ENCODE assay signal across 8 cellular contexts in genomic region chr1:15046487-15047165, GRCh38.
DNase-seq lines count a peak whose midpoint lies in the region; ATAC-seq and TF ChIP-seq lines count a peak whose summit lies in the region.

No MANE protein-coding gene starts in this region.

- H3K27ac Mint-ChIP-seq in Calu3 (ENCODE audit: unreplicated experiment): no peak overlapping the region

- DNase-seq in Calu3 (peak; percentile 74), HL-60 (ENCODE audit: low read depth in 1 of 2, low spot score in 1 of 2) (peak; percentile 22 to 52), SJSA1 (ENCODE audit: low read depth in 1 of 2, low spot score in 2 of 2) (peak; percentile 70 to 86), amniotic stem cell (lab: John Stamatoyannopoulos, UW) (peak; percentile 74), left cardiac atrium (peak; percentile 78), putamen (ENCODE audit: low spot score) (peak; percentile 78)

- H3K9me3 Mint-ChIP-seq in Calu3 (ENCODE audit: low read depth, unreplicated experiment): no peaks in the 10 kb centered on the region

- no peaks in the 10 kb centered on the region for H3K9me3 ChIP-seq in SJSA1 (replicated peaks)

- H3K27me3 ChIP-seq in HL-60 (ENCODE audit: insufficient read depth, poor library complexity, severe bottlenecking) (no peaks in the 10 kb centered on the region), SJSA1 (replicated peaks) (no peaks in the 10 kb centered on the region)

- H3K36me3 ChIP-seq in SJSA1: peaks cover 3% of the 10 kb centered on the region

- no peaks in the 10 kb centered on the region for H3K4me1 ChIP-seq in SJSA1 (replicated peaks)

- H3K27ac ChIP-seq in HL-60 (replicated peaks) (no peak overlapping the region), SJSA1 (no peak overlapping the region)

- no peak overlapping the region for H3K4me3 ChIP-seq in HL-60 (replicated peaks; ENCODE audit: insufficient read depth, low read length)
- no peak overlapping the region for H3K4me3 ChIP-seq in SJSA1

- H3K4me3 Mint-ChIP-seq in Calu3 (ENCODE audit: low read depth, unreplicated experiment): no peak overlapping the region

- no peaks in the 10 kb centered on the region for H3K36me3 Mint-ChIP-seq in Calu3 (ENCODE audit: insufficient read depth, unreplicated experiment)

- H3K27me3 Mint-ChIP-seq in Calu3 (ENCODE audit: unreplicated experiment): no peaks in the 10 kb centered on the region

- CTCF ChIA-PET in Calu3 (lab: Charles Lee): interaction anchor here (0.5 to 0.7 kb wide), 2 partner anchors 24 to 545 kb away, joined by 3 to 4 read pairs; no protein-coding TSS in a partner anchor

- TF ChIP-seq CTCF in Calu3 (IDR thresholded peaks at IDR 0.05; ENCODE audit: unreplicated experiment) (peak; percentile 87), HL-60 (IDR thresholded peaks at IDR 0.05; ENCODE audit: insufficient read depth, low read length) (peak; percentile 78)

- BruUV-seq in Calu3 (replicated peaks; lab: Mats Ljungman, UMichigan): no TSS peak

- intact Hi-C loops in Calu3 (cut with micrococcal nuclease; ENCODE audit: unreplicated experiment) (loop anchor here (10.0 kb wide), 1 partner anchor 192 kb away; no protein-coding TSS in a partner anchor), left cardiac atrium (cut with DNase I) (loop anchor here in 1 of 2 donors (10.0 kb wide), 2 partner anchors 932 to 1082 kb away; no protein-coding TSS in a partner anchor)

- no peaks in the 10 kb centered on the region for H3K4me1 Mint-ChIP-seq in Calu3 (ENCODE audit: low read depth, unreplicated experiment)

- ATAC-seq in left cardiac atrium (peak; percentile 78 to 84), HG02798 (IDR thresholded peaks at IDR 0.05; ENCODE audit: poor library complexity, unreplicated experiment) (no peak), GM19463 (IDR thresholded peaks at IDR 0.05; ENCODE audit: unreplicated experiment) (no peak)

Comparison
In these comparisons a context has a peak if more than half of its experiments do, and no peak if none do; other contexts are left out.
1. ATAC-seq: peak in left cardiac atrium (2 of 2); none in HG02798 (single experiment) and GM19463 (single experiment).
2. Peak in every context shown above with its lines, with median percentiles within 50 percentile points of each other: DNase-seq.